In the genomic region with DNA sequence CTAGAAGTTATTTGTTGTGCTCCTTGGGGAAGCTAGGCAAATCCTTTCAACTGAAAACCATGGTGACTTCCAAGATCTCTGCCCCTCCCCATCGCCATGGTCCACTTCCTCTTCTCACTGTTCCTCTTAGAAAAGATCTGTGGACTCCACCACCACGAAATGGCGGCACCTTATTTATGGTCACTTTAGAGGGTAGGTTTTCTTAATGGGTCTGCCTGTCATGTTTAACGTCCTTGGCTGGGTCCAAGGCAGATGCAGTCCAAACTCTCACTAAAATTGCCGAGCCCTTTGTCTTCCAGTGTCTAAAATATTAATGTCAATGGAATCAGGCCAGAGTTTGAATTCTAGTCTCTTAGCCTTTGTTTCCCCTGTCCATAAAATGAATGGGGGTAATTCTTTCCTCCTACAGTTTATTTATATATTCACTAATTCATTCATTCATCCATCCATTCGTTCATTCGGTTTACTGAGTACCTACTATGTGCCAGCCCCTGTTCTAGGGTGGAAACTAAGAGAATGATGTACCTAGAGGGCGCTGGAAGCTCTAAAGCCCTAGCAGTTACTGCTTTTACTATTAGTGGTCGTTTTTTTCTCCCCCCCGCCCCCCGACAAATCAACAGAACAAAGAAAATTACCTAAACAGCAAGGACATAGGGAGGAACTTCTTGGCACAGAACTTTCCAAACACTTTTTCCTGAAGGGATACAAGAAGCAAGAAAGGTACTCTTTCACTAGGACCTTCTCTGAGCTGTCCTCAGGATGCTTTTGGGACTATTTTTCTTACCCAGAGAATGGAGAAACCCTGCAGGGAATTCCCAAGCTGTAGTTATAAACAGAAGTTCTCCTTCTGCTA, we compare ENCODE assay signal across 8 cellular contexts. TPM values are rescaled to one million over a fixed set of nuclear protein-coding genes. Genes with fewer than 3 reads are reported as not detected.
DNase-seq lines count a peak whose midpoint lies in the region; ATAC-seq lines count a peak whose summit lies in the region.

No MANE protein-coding gene starts in this region.

- ATAC-seq in HG02623 (IDR thresholded peaks at IDR 0.05; ENCODE audit: unreplicated experiment) (peak; percentile 24), T-cell (replicated peaks in 1 of 4) (peak; percentile 7 to 14 (median 12)), HG02852 (IDR thresholded peaks at IDR 0.05; ENCODE audit: unreplicated experiment) (no peak)
- peak; percentile 9 for ATAC-seq in effector memory CD8-positive, alpha-beta T cell (replicated peaks)

- peak overlapping the region; percentile 85 to 86 for H3K4me3 ChIP-seq in muscle layer of duodenum (ENCODE audit: low read depth in 1 of 2, low read length in 2 of 2)

- CTCF ChIA-PET in T-cell (lab: Charles Lee) = interaction anchor here (0.6 to 10.2 kb wide), 19 partner anchors 10 to 76 kb away, joined by 3 to 160 read pairs (median 4); partner anchors contain the start of genes TRIM69 (in 2 of the 2) and SPG11 (in 1 of the 2)

- H3K4me1 ChIP-seq in muscle layer of duodenum (ENCODE audit: control insufficient read depth in 1 of 2, insufficient read depth in 2 of 2, low read length in 2 of 2) = peaks cover 6 to 7% of the 10 kb centered on the region in 2 donors

- peaks cover 53% of the 10 kb centered on the region for H3K36me3 Mint-ChIP-seq in T-cell
- peaks cover 59% of the 10 kb centered on the region for H3K36me3 Mint-ChIP-seq in effector memory CD8-positive, alpha-beta T cell (ENCODE audit: insufficient read depth)

- no peaks in the 10 kb centered on the region for H3K27me3 Mint-ChIP-seq in T-cell
- H3K27me3 Mint-ChIP-seq in effector memory CD8-positive, alpha-beta T cell = no peaks in the 10 kb centered on the region

- H3K27ac Mint-ChIP-seq in T-cell = peak overlapping the region; percentile 100
- peak overlapping the region; percentile 100 for H3K27ac Mint-ChIP-seq in effector memory CD8-positive, alpha-beta T cell

- no peaks in the 10 kb centered on the region for H3K9me3 ChIP-seq in muscle layer of duodenum (ENCODE audit: control insufficient read depth in 1 of 2, low read length in 2 of 2)

- H3K27ac ChIP-seq in muscle layer of duodenum (ENCODE audit: low read length) = peak overlapping the region; percentile 99

- H3K36me3 ChIP-seq in muscle layer of duodenum (ENCODE audit: control insufficient read depth in 1 of 2, insufficient read depth in 2 of 2, low read length in 2 of 2) = peaks cover 2 to 9% of the 10 kb centered on the region in 2 donors

- POLR2A ChIA-PET in T-cell (lab: Charles Lee) = interaction anchor here (0.6 to 10.2 kb wide), 17 partner anchors 12 to 174 kb away, joined by 3 to 289 read pairs (median 7); partner anchors contain the start of genes SPG11 (in 2 of the 2), TRIM69 (in 2 of the 2) and EIF3J (in 1 of the 2)

- DNase-seq in ELR (ENCODE audit: low read depth) = peak; percentile 60
- DNase-seq in T-cell = peak in 17 of 34 experiments; percentile 19 to 60 (median 36)
- DNase-seq in effector memory CD8-positive, alpha-beta T cell = peak in 2 of 3 experiments; percentile 38 to 44
- no peak for DNase-seq in putamen (ENCODE audit: low spot score)
- DNase-seq in mesenteric fat pad (ENCODE audit: low spot score) = no peak

- H3K4me1 Mint-ChIP-seq in T-cell = peaks cover 38 to 73% (median 39%) of the 10 kb centered on the region in 3 donors
- peaks cover 33 to 50% of the 10 kb centered on the region in 2 donors for H3K4me1 Mint-ChIP-seq in effector memory CD8-positive, alpha-beta T cell (ENCODE audit: low read depth in 2 of 2)

- H3K9me3 Mint-ChIP-seq in T-cell = no peaks in the 10 kb centered on the region
- no peaks in the 10 kb centered on the region for H3K9me3 Mint-ChIP-seq in effector memory CD8-positive, alpha-beta T cell

- no peaks in the 10 kb centered on the region for H3K27me3 ChIP-seq in muscle layer of duodenum (ENCODE audit: low read depth, low read length)

- H3K4me3 Mint-ChIP-seq in T-cell = peak overlapping the region; percentile 95 to 100 (median 98)
- peak overlapping the region; percentile 100 for H3K4me3 Mint-ChIP-seq in effector memory CD8-positive, alpha-beta T cell

RNA-seq across cellular contexts. Expression of gene PATL2, which starts 0.7 kb away (rescaled TPM):
- 10 to 100 TPM; 43.5 to 69.7 (median 48.5) TPM for total RNA-seq in T-cell
- total RNA-seq in mesenteric fat pad = 2.2 TPM

RNA-seq across cellular contexts. Expression of gene B2M, which starts 0.9 kb away (rescaled TPM):
- total RNA-seq in T-cell = 1,000 to 10,000 TPM; 5,457 to 6,662 (median 6,121) TPM
- 2,407 TPM for total RNA-seq in mesenteric fat pad

RNA-seq across cellular contexts. Expression of gene TRIM69, which starts 25.9 kb away (rescaled TPM):
- total RNA-seq in T-cell (10 to 100 TPM; 21.5 to 56.9 (median 42.9) TPM), mesenteric fat pad (18.1 TPM)

RNA-seq across cellular contexts. Expression of gene SPG11, which starts 47.0 kb away (rescaled TPM):
- total RNA-seq in T-cell (100 to 1,000 TPM; 108 to 124 (median 118) TPM), mesenteric fat pad (72.1 TPM)

Comparison
In these comparisons a context has a peak if more than half of its experiments do, and no peak if none do; other contexts are left out.
1. DNase-seq: peak in ELR (single experiment) and effector memory CD8-positive, alpha-beta T cell (2 of 3); none in putamen (single experiment) and mesenteric fat pad (single experiment).
2. RNA of gene PATL2, which starts 0.7 kb away (total RNA-seq): 43.5 to 69.7 TPM in T-cell; 2.2 TPM in mesenteric fat pad (single experiment); every median in the first group is over 10 times any median in the second.